10 cellular contexts compared by ENCODE assay signal in the genomic region with DNA sequence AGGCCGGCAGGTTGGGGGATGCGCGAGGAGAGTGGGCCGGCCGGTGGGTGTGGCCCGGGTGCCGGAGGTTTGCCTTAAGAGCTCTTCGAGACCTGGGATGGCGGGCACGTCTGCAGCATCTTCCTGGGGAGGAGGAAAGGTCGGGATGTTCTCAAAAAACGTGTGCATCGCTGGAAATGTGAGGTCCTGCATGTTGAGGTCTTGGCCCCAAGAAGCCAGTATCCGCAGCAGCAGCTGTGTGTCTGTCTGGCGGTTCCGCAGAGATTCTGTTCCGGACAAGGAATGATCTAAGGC. TPM values are rescaled to one million over a fixed set of nuclear protein-coding genes. Genes with fewer than 3 reads are reported as not detected.
DNase-seq lines count a peak whose midpoint lies in the region; ATAC-seq and TF ChIP-seq lines count a peak whose summit lies in the region.
"Had no signal": no experiment of that assay in that cellular context is flagged by ENCODE, and none has a peak within 500 bp of the region (broad histone marks: within the 10 kb centered on the region; RNA-seq: fewer than 3 reads in every experiment).

No MANE protein-coding gene starts in this region.

- peak overlapping the region; percentile 96 for H3K27ac ChIP-seq in GM23248
- H3K27ac ChIP-seq in spleen = no peak overlapping the region

- no peak for ATAC-seq in GM18502 (IDR thresholded peaks at IDR 0.05; ENCODE audit: poor library complexity, unreplicated experiment)
- ATAC-seq in GM18858 (IDR thresholded peaks at IDR 0.05; ENCODE audit: unreplicated experiment) = no peak

- peaks cover 55% of the 10 kb centered on the region for H3K79me2 ChIP-seq in GM23248 (ENCODE audit: insufficient read depth)

- no peaks in the 10 kb centered on the region for H3K9me2 ChIP-seq in GM23248 (ENCODE audit: insufficient read depth)

- H3K9me3 ChIP-seq in GM23248 (ENCODE audit: low read depth) (no peaks in the 10 kb centered on the region), spleen (no peaks in the 10 kb centered on the region)
- H3K9me3 ChIP-seq: pancreas had no signal

- H3K36me3 ChIP-seq in GM23248 (ENCODE audit: low read depth) (no peaks in the 10 kb centered on the region), spleen (no peaks in the 10 kb centered on the region)
- H3K36me3 ChIP-seq: pancreas had no signal

- intact Hi-C loops in head of caudate nucleus (cut with DNase I) = no loop called here
- intact Hi-C loops in spleen (cut with DNase I; ENCODE audit: low total_unique reads) = no loop called here

- in situ Hi-C loops in GM23248 (cut with MboI) = no loop called here

- peaks cover 29% of the 10 kb centered on the region for H3K4me1 ChIP-seq in GM23248 (ENCODE audit: insufficient read depth)
- peaks cover 9 to 40% (median 30%) of the 10 kb centered on the region in 6 donors for H3K4me1 ChIP-seq in spleen

- H3F3A ChIP-seq in GM23248 (ENCODE audit: insufficient read depth) = peaks cover 30% of the 10 kb centered on the region

- H3K9ac ChIP-seq in GM23248 = peak overlapping the region; percentile 92

- peak overlapping the region; percentile 99 for H3K4me2 ChIP-seq in GM23248 (ENCODE audit: unreplicated experiment)

- TF ChIP-seq CTCF in WI38 (IDR thresholded peaks at IDR 0.05; ENCODE audit: low read depth, low read length) (no peak), spleen (IDR thresholded peaks at IDR 0.05 in 8 of 11, conservative IDR thresholded peaks at IDR 0.05 in 3 of 11) (no peak)

- peak; percentile 61 for DNase-seq in GM23248
- DNase-seq in head of caudate nucleus = peak in 24 of 42 donors; percentile 22 to 77 (median 47)
- no peak for DNase-seq in spleen
- no peak for DNase-seq in NCI-H187 treated with DMSO at 0.1 percent for 48 hours (lab: John Stamatoyannopoulos, UW)
- no peak for DNase-seq in midbrain (lab: John Stamatoyannopoulos, UW)
- DNase-seq: activated CD4-positive, CD25-positive, alpha-beta regulatory T cell treated with anti-CD3 and anti-CD28 coated beads, Interleukin-2, amount 50 U/mL, for 72 hours had no signal

- 0 to 3% methylated on average over 14 to 17 of the region's 17 CpGs for WGBS in GM23248 (ENCODE audit: low coverage in 1 of 2, low lambda C conversion rate in 2 of 2, missing lambda C conversion rate in 2 of 2), 2 experiments
- 1 to 6% (median 4%) methylated on average over 13 to 17 of the region's 17 CpGs for WGBS in spleen, 5 donors

- peak overlapping the region; percentile 96 for H3K4me3 ChIP-seq in GM23248
- H3K4me3 ChIP-seq in WI38 (ENCODE audit: low read depth, low read length) = peak overlapping the region; percentile 82
- peak overlapping the region; percentile 51 to 74 (median 60) for H3K4me3 ChIP-seq in spleen

- no peaks in the 10 kb centered on the region for H3K27me3 ChIP-seq in GM23248 (replicated peaks; ENCODE audit: insufficient read depth)
- peaks cover 0 to 44% (median 28%) of the 10 kb centered on the region in 7 donors for H3K27me3 ChIP-seq in spleen (replicated peaks in 1 of 7)

- H4K20me1 ChIP-seq in GM23248 (ENCODE audit: insufficient read depth) = no peaks in the 10 kb centered on the region

- no peak for TF ChIP-seq POLR2A in spleen (IDR thresholded peaks at IDR 0.05)

- H2AFZ ChIP-seq in GM23248 = peak overlapping the region; percentile 43

RNA-seq across cellular contexts. Expression of a gene that starts 1.4 kb away (rescaled TPM):
- total RNA-seq in GM23248 (2014; rRNA removed; shearing (Covaris generic)) = 11.9 and 12.0 TPM in 2 replicates
- polyA plus RNA-seq in GM23248 (2016; fragmentation: Nextera tagmentation; extraction: Ambion mirVana) = 4.1 and 5.7 TPM in 2 replicates
- total RNA-seq in spleen = 10 to 100 TPM in 1 of 7 donors, 1 to 10 TPM in 6; 2.6 to 11.6 (median 6.2) TPM
- 1 to 10 TPM in 1 of 3 donors, under 1 TPM in 2; 0.46 to 1.3 (median 0.48) TPM for polyA plus RNA-seq in spleen

Comparison
In these comparisons a context has a peak if more than half of its experiments do, and no peak if none do; other contexts are left out.
1. DNase-seq: peak in GM23248 (single experiment) and head of caudate nucleus (24 of 42); none in spleen (single experiment), NCI-H187 treated with DMSO at 0.1 percent for 48 hours (single experiment) and midbrain (single experiment).
2. Peak in every context shown above with its lines, with median percentiles within 50 percentile points of each other: H3K4me3 ChIP-seq.